Comparison of ENCODE assay signal across 32 cellular contexts in the genomic region with DNA sequence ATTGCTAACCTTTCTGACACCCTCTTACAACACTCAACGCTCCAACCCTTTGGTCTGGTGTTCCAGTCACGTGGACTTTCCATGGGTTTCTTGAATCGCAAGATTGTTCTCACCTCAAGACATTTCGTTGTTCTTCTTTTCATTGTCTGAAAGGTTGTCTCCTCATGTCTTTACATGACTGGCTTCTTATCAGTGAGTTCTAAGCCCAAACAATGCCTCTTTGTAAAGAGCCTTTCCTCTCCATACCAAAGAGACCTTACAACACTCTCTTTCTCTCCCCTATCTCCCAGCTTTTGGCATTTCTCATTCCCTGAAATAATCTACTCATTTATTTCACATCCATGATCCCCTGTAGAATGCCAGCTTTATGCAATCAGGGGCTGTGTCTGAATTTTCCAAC.
"Had no signal": no experiment of that assay in that cellular context is flagged by ENCODE, and none has a peak within 500 bp of the region (broad histone marks: within the 10 kb centered on the region; RNA-seq: fewer than 3 reads in every experiment).

No MANE protein-coding gene starts in this region.

- H3K4me3 ChIP-seq: adrenal gland, body of pancreas, esophagus squamous epithelium, gastroesophageal sphincter, heart right ventricle had no signal

- H3K27me3 ChIP-seq: adrenal gland, body of pancreas, esophagus squamous epithelium, foreskin keratinocyte had no signal

- H3K27ac ChIP-seq: adrenal gland, body of pancreas, epithelial cell of prostate, esophagus squamous epithelium, foreskin keratinocyte, gastroesophageal sphincter, heart right ventricle had no signal

- ATAC-seq: activated CD4-positive, alpha-beta T cell treated with anti-CD3 and anti-CD28 coated beads for 36 hours; activated CD8-positive, alpha-beta memory T cell treated with anti-CD3 and anti-CD28 coated beads, Interleukin-2, amount 10 ng/mL, durations not matched to agents 7 days and 5 days; activated CD8-positive, alpha-beta T cell treated with anti-CD3 and anti-CD28 coated beads, Interleukin-2, amount 10 ng/mL, durations not matched to agents 7 days and 5 days; activated naive CD8-positive, alpha-beta T cell treated with anti-CD3 and anti-CD28 coated beads, Interleukin-2, amount 50 U/mL, for 24 hours; body of pancreas; effector memory CD8-positive, alpha-beta T cell; foreskin keratinocyte; gastroesophageal sphincter; heart right ventricle had no signal

- H3K4me1 ChIP-seq: adrenal gland, esophagus squamous epithelium, foreskin keratinocyte, gastroesophageal sphincter, heart right ventricle had no signal

- H3K9me3 ChIP-seq: adrenal gland, body of pancreas, esophagus squamous epithelium, gastroesophageal sphincter had no signal

- FAIRE-seq: colon, endometrium, endothelial cell of umbilical vein had no signal

- H3K36me3 ChIP-seq: adrenal gland, esophagus squamous epithelium, gastroesophageal sphincter, heart right ventricle had no signal

- DNase-seq: activated CD4-positive, alpha-beta memory T cell treated with anti-CD3 and anti-CD28 coated beads for 36 hours; activated CD4-positive, alpha-beta T cell treated with anti-CD3 and anti-CD28 coated beads for 36 hours; activated CD4-positive, alpha-beta T cell treated with anti-CD3 and anti-CD28 coated beads, Interleukin-2, amount 10 ng/mL, durations not matched to agents 24 days and 14 days; activated CD4-positive, CD25-positive, alpha-beta regulatory T cell; activated CD4-positive, CD25-positive, alpha-beta regulatory T cell treated with anti-CD3 and anti-CD28 coated beads, Interleukin-2, amount 50 U/mL, for 72 hours; activated CD8-positive, alpha-beta memory T cell treated with anti-CD3 and anti-CD28 coated beads, Interleukin-2, amount 10 ng/mL, durations not matched to agents 7 days and 5 days; activated CD8-positive, alpha-beta memory T cell treated with anti-CD3 and anti-CD28 coated beads, Interleukin-2, amount 50 U/mL, for 4 hours; activated CD8-positive, alpha-beta T cell treated with anti-CD3 and anti-CD28 coated beads, Interleukin-2, amount 10 ng/mL, durations not matched to agents 7 days and 5 days; activated effector memory CD4-positive, alpha-beta T cell treated with anti-CD3 and anti-CD28 coated beads, Interleukin-2, amount 50 U/mL, for 16 hours; activated naive CD4-positive, alpha-beta T cell treated with anti-CD3 and anti-CD28 coated beads for 36 hours; activated naive CD8-positive, alpha-beta T cell treated with anti-CD3 and anti-CD28 coated beads for 36 hours; activated naive CD8-positive, alpha-beta T cell treated with anti-CD3 and anti-CD28 coated beads, Interleukin-2, amount 50 U/mL, for 24 hours; activated T-cell treated with anti-CD3 and anti-CD28 coated beads, Interleukin-2, amount 50 U/mL, for 1 hour; activated T-cell treated with anti-CD3 and anti-CD28 coated beads, Interleukin-2, amount 50 U/mL, for 48 hours; adrenal gland; amygdala; aorta; body of pancreas; caudate nucleus; cortex of kidney; dermis blood vessel endothelial cell; effector CD4-positive, alpha-beta T cell; effector memory CD8-positive, alpha-beta T cell; esophagus squamous epithelium; foreskin keratinocyte; heart right ventricle; T-helper 2 cell had no signal
